32 cellular contexts compared by ENCODE assay signal in genomic region chr9:102360846-102361245, GRCh38.
"Had no signal": no experiment of that assay in that cellular context is flagged by ENCODE, and none has a peak within 500 bp of the region (broad histone marks: within the 10 kb centered on the region; RNA-seq: fewer than 3 reads in every experiment).

No MANE protein-coding gene starts in this region.

- H3K27ac ChIP-seq: neutrophil, parathyroid adenoma, psoas muscle, skin epidermis, spleen, suprapubic skin, testis, tibial artery, transverse colon, upper lobe of right lung, uterus had no signal

- H3K27ac Mint-ChIP-seq: naive thymus-derived CD8-positive, alpha-beta T cell; natural killer cell treated with Interleukin-12 subunit alpha and Interleukin-12 subunit beta and Interleukin-15 and Interleukin-18, amount 100 ng/mL, for 72 hours; nephron progenitor cell; progenitor cell of endocrine pancreas; stimulated activated memory B cell treated with anti-CD40 and anti-IgM and Interleukin-4, amounts not matched to agents 10 μg/mL and 1 μg/mL and 100 μg/mL, for 72 hours; stimulated activated naive CD8-positive, alpha-beta T cell treated with anti-CD3 and anti-CD28 coated beads, Interleukin-15, amount 100 ng/mL, for 72 hours; type B pancreatic cell had no signal

- H3K36me3 ChIP-seq: neutrophil, spleen, suprapubic skin, tibial artery, transverse colon, upper lobe of right lung, uterus had no signal

- DNase-seq: naive thymus-derived CD8-positive, alpha-beta T cell; nephron progenitor cell; nucleus accumbens; posterior cingulate gyrus; psoas muscle; right cardiac atrium; spleen; stimulated activated CD4-positive, alpha-beta T cell treated with anti-CD3 and anti-CD28 coated beads, Interleukin-12 subunit alpha, Interleukin-12 subunit beta, amount 100 ng/mL, for 4 hours; stimulated activated CD4-positive, alpha-beta T cell treated with anti-CD3 and anti-CD28 coated beads, Interleukin-1b, Interleukin-23, amount 100 ng/mL, for 48 hours; stimulated activated CD4-positive, alpha-beta T cell treated with anti-CD3 and anti-CD28 coated beads, Interleukin-4, amount 100 ng/mL, for 1 hour; stimulated activated CD4-positive, alpha-beta T cell treated with anti-CD3 and anti-CD28 coated beads, Interleukin-4, amount 100 ng/mL, for 4 hours; stimulated activated CD8-positive, alpha-beta memory T cell treated with anti-CD3 and anti-CD28 coated beads, Interleukin-4, amount 100 ng/mL, for 48 hours; stimulated activated naive CD4-positive, alpha-beta T cell; stimulated activated naive CD8-positive, alpha-beta T cell treated with anti-CD3 and anti-CD28 coated beads, Interleukin-15, amount 100 ng/mL, for 72 hours; stimulated activated naive CD8-positive, alpha-beta T cell treated with anti-CD3 and anti-CD28 coated beads, Interleukin-15, Interleukin-2, amounts not matched to agents 100 U/mL and 50 U/mL, for 24 hours; substantia nigra; testis; tibial artery; transverse colon; upper lobe of right lung; uterus had no signal

- H3K4me1 ChIP-seq: parathyroid adenoma, psoas muscle, spleen, suprapubic skin, testis, tibial artery, transverse colon, upper lobe of right lung, uterus had no signal

- ATAC-seq: naive thymus-derived CD8-positive, alpha-beta T cell; natural killer cell treated with Interleukin-12 subunit alpha and Interleukin-12 subunit beta and Interleukin-15 and Interleukin-18, amount 100 ng/mL, for 72 hours; psoas muscle; right cardiac atrium; sciatic nerve; stimulated activated memory B cell treated with anti-CD40 and anti-IgM and Interleukin-4, amounts not matched to agents 10 μg/mL and 1 μg/mL and 100 μg/mL, for 72 hours; stimulated activated naive CD8-positive, alpha-beta T cell treated with anti-CD3 and anti-CD28 coated beads, Interleukin-15, amount 100 ng/mL, for 72 hours; stimulated activated naive CD8-positive, alpha-beta T cell treated with anti-CD3 and anti-CD28 coated beads, Interleukin-15, Interleukin-2, amounts not matched to agents 100 U/mL and 50 U/mL, for 24 hours; upper lobe of right lung had no signal

- H3K9me3 ChIP-seq: neutrophil, suprapubic skin, testis, transverse colon, upper lobe of right lung, uterus had no signal

- H3K4me3 ChIP-seq: psoas muscle, skin epidermis, smooth muscle cell, spleen, suprapubic skin, testis, tibial artery, transverse colon, upper lobe of right lung, uterus had no signal

- H3K36me3 Mint-ChIP-seq: natural killer cell treated with Interleukin-12 subunit alpha and Interleukin-12 subunit beta and Interleukin-15 and Interleukin-18, amount 100 ng/mL, for 72 hours; stimulated activated memory B cell treated with anti-CD40 and anti-IgM and Interleukin-4, amounts not matched to agents 10 μg/mL and 1 μg/mL and 100 μg/mL, for 72 hours; type B pancreatic cell had no signal

- H3K4me1 Mint-ChIP-seq: naive thymus-derived CD8-positive, alpha-beta T cell; neural crest cell; stimulated activated memory B cell treated with anti-CD40 and anti-IgM and Interleukin-4, amounts not matched to agents 10 μg/mL and 1 μg/mL and 100 μg/mL, for 72 hours; stimulated activated naive CD8-positive, alpha-beta T cell treated with anti-CD3 and anti-CD28 coated beads, Interleukin-15, amount 100 ng/mL, for 72 hours had no signal

- H3K27me3 Mint-ChIP-seq: naive thymus-derived CD8-positive, alpha-beta T cell; natural killer cell treated with Interleukin-12 subunit alpha and Interleukin-12 subunit beta and Interleukin-15 and Interleukin-18, amount 100 ng/mL, for 72 hours; progenitor cell of endocrine pancreas; stimulated activated memory B cell treated with anti-CD40 and anti-IgM and Interleukin-4, amounts not matched to agents 10 μg/mL and 1 μg/mL and 100 μg/mL, for 72 hours; stimulated activated naive CD8-positive, alpha-beta T cell treated with anti-CD3 and anti-CD28 coated beads, Interleukin-15, amount 100 ng/mL, for 72 hours; type B pancreatic cell had no signal

- H3K4me3 Mint-ChIP-seq: naive thymus-derived CD8-positive, alpha-beta T cell; natural killer cell treated with Interleukin-12 subunit alpha and Interleukin-12 subunit beta and Interleukin-15 and Interleukin-18, amount 100 ng/mL, for 72 hours; nephron progenitor cell; neural crest cell; stimulated activated memory B cell treated with anti-CD40 and anti-IgM and Interleukin-4, amounts not matched to agents 10 μg/mL and 1 μg/mL and 100 μg/mL, for 72 hours; stimulated activated naive CD8-positive, alpha-beta T cell treated with anti-CD3 and anti-CD28 coated beads, Interleukin-15, amount 100 ng/mL, for 72 hours; type B pancreatic cell had no signal

- H3K27me3 ChIP-seq: neutrophil, spleen, suprapubic skin, testis, tibial artery, transverse colon, upper lobe of right lung, uterus had no signal
